Comparison of ENCODE assay signal across 33 cellular contexts in genomic region chr3:144995856-144996255, GRCh38.
"Had no signal": no experiment of that assay in that cellular context is flagged by ENCODE, and none has a peak within 500 bp of the region (broad histone marks: within the 10 kb centered on the region; RNA-seq: fewer than 3 reads in every experiment).

No MANE protein-coding gene starts in this region.

- DNase-seq: Karpas-422, Kasumi-1, MG63, MM.1S, MV-4-11, NCI-H1048, NCI-H1092, NCI-H1092 treated with DMSO at 0.1 percent for 48 hours, NCI-H1105, NCI-H1105 treated with DMSO at 0.1 percent for 48 hours, NCI-H1417, NCI-H1417 treated with DMSO at 0.1 percent for 48 hours, NCI-H1436, NCI-H1436 treated with DMSO at 0.1 percent for 48 hours, NCI-H146, NCI-H1694, NCI-H1694 treated with DMSO at 0.1 percent for 48 hours, NCI-H187, NCI-H187 treated with DMSO at 0.1 percent for 48 hours, NCI-H1930, NCI-H2029, NCI-H2029 treated with DMSO at 0.1 percent for 48 hours, NCI-H2081, NCI-H2081 treated with DMSO at 0.1 percent for 48 hours, NCI-H2107, NCI-H2171, NCI-H2171 treated with DMSO at 0.1 percent for 48 hours, NCI-H2227 treated with DMSO at 0.1 percent for 48 hours, NCI-H226, NCI-H345, NCI-H510A, NCI-H510A treated with DMSO at 0.1 percent for 48 hours, NCI-H524 had no signal

- H3K4me3 ChIP-seq: MG63 had no signal

- H3K9me3 ChIP-seq: MG63 had no signal

- H3K36me3 ChIP-seq: MG63 had no signal
